In the genomic region with DNA sequence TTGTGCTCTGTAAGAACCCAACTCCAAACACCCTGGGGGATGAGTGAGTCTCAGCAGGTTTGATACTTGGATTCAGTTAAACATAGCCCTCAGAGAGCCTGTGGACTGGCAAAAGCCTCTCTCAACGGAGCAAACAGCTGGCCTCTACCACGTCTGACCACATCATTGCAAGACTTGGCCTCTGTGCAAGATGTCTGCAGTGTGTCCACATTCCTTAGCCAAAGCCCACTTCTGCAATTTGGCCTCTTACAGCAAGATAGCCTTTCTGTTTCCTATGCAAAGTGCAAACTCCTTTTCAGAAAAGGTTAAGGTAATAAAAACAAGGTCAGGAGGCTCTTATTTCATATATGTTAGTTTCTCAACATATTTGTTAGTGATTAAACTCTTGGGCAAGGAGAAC, we compare ENCODE assay signal across 15 cellular contexts. TPM values are rescaled to one million over a fixed set of nuclear protein-coding genes. Genes with fewer than 3 reads are reported as not detected.
DNase-seq lines count a peak whose midpoint lies in the region; ATAC-seq and TF ChIP-seq lines count a peak whose summit lies in the region.
"Had no signal": no experiment of that assay in that cellular context is flagged by ENCODE, and none has a peak within 500 bp of the region (broad histone marks: within the 10 kb centered on the region; RNA-seq: fewer than 3 reads in every experiment).

No MANE protein-coding gene starts in this region.

- no peak for ATAC-seq in foreskin keratinocyte
- no peak for ATAC-seq in GM19455 (IDR thresholded peaks at IDR 0.05; ENCODE audit: unreplicated experiment)
- ATAC-seq in GM18498 (IDR thresholded peaks at IDR 0.05; ENCODE audit: unreplicated experiment) = no peak
- ATAC-seq: T-cell had no signal

- CTCF ChIA-PET in activated CD4-positive, alpha-beta memory T cell treated with anti-CD3 and anti-CD28 coated beads for 36 hours (lab: Charles Lee) = no interaction called here

- H3K4me1 Mint-ChIP-seq in activated CD4-positive, alpha-beta memory T cell treated with anti-CD3 and anti-CD28 coated beads for 36 hours (ENCODE audit: low read depth) = no peaks in the 10 kb centered on the region
- H3K4me1 Mint-ChIP-seq: T-cell had no signal

- H3K4me1 ChIP-seq in foreskin keratinocyte = no peaks in the 10 kb centered on the region

- H3K4me3 ChIP-seq in fibroblast of the aortic adventitia (ENCODE audit: low read depth, low read length) = no peak overlapping the region
- H3K4me3 ChIP-seq: hepatocyte, thoracic aorta had no signal

- H3K27me3 Mint-ChIP-seq in activated CD4-positive, alpha-beta memory T cell treated with anti-CD3 and anti-CD28 coated beads for 36 hours = no peaks in the 10 kb centered on the region

- POLR2A ChIA-PET in activated CD4-positive, alpha-beta memory T cell treated with anti-CD3 and anti-CD28 coated beads for 36 hours (lab: Charles Lee) = no interaction called here

- H3K27ac ChIP-seq in foreskin keratinocyte = no peak overlapping the region
- H3K27ac ChIP-seq: hepatocyte, KMS-11 had no signal

- TF ChIP-seq CTCF in fibroblast of the aortic adventitia (IDR thresholded peaks at IDR 0.05; ENCODE audit: insufficient read depth, low read length) = no peak
- no peak for TF ChIP-seq CTCF in foreskin keratinocyte (conservative IDR thresholded peaks at IDR 0.05)

- no peaks in the 10 kb centered on the region for H3K27me3 ChIP-seq in foreskin keratinocyte
- H3K27me3 ChIP-seq: hepatocyte had no signal

- intact Hi-C loops in posterior vena cava (cut with DNase I) = no loop called here
- intact Hi-C loops in activated CD4-positive, alpha-beta memory T cell treated with anti-CD3 and anti-CD28 coated beads for 36 hours (cut with micrococcal nuclease) = no loop called here

- H3K9me3 Mint-ChIP-seq in activated CD4-positive, alpha-beta memory T cell treated with anti-CD3 and anti-CD28 coated beads for 36 hours = no peaks in the 10 kb centered on the region
- H3K9me3 Mint-ChIP-seq: T-cell had no signal

- no peak overlapping the region for H3K27ac Mint-ChIP-seq in activated CD4-positive, alpha-beta memory T cell treated with anti-CD3 and anti-CD28 coated beads for 36 hours
- H3K27ac Mint-ChIP-seq: T-cell had no signal

- H3K4me3 Mint-ChIP-seq in activated CD4-positive, alpha-beta memory T cell treated with anti-CD3 and anti-CD28 coated beads for 36 hours = no peak overlapping the region
- H3K4me3 Mint-ChIP-seq: T-cell had no signal

- peak; percentile 71 for DNase-seq in EL
- DNase-seq in SKM-1 treated with dmso at 0.1 percent for 144 hours (lab: John Stamatoyannopoulos, UW; ENCODE audit: unreplicated experiment) = peak; percentile 92
- peak; percentile 98 for DNase-seq in fibroblast of the aortic adventitia (ENCODE audit: low read depth)
- peak; percentile 74 for DNase-seq in posterior vena cava (ENCODE audit: low spot score)
- no peak for DNase-seq in foreskin keratinocyte
- DNase-seq in activated CD4-positive, alpha-beta memory T cell treated with anti-CD3 and anti-CD28 coated beads for 36 hours = no peak
- DNase-seq: caudate nucleus; NCI-H446; stimulated activated CD4-positive, alpha-beta T cell treated with anti-CD3 and anti-CD28 coated beads, Interleukin-4, amount 100 ng/mL, for 24 hours; T-cell had no signal

- H3K36me3 Mint-ChIP-seq in activated CD4-positive, alpha-beta memory T cell treated with anti-CD3 and anti-CD28 coated beads for 36 hours = no peaks in the 10 kb centered on the region
- H3K36me3 Mint-ChIP-seq: T-cell had no signal

RNA-seq across cellular contexts. Expression of gene FBN1, which starts 27.9 kb away (rescaled TPM):
- total RNA-seq in fibroblast of the aortic adventitia (ENCODE audit: low replicate concordance) (984 and 4,431 TPM in 2 replicates), posterior vena cava (100 to 1,000 TPM; 194 to 541 TPM), foreskin keratinocyte (4.0 and 4.5 TPM in 2 replicates)
- 1.2 and 1.3 TPM in 2 replicates for polyA plus RNA-seq in foreskin keratinocyte
- total RNA-seq in activated CD4-positive, alpha-beta memory T cell treated with anti-CD3 and anti-CD28 coated beads for 36 hours = under 1 TPM; 0.34 to 0.52 TPM

Comparison
In these comparisons a context has a peak if more than half of its experiments do, and no peak if none do; other contexts are left out.
1. DNase-seq: peak in EL (single experiment), SKM-1 treated with dmso at 0.1 percent for 144 hours (single experiment), fibroblast of the aortic adventitia (single experiment) and posterior vena cava (single experiment); none in foreskin keratinocyte (0 of 2) and activated CD4-positive, alpha-beta memory T cell treated with anti-CD3 and anti-CD28 coated beads for 36 hours (single experiment).
2. RNA of gene FBN1, which starts 27.9 kb away (total RNA-seq): 984 to 4,431 TPM in fibroblast of the aortic adventitia and 194 to 541 TPM in posterior vena cava; 4.0 to 4.5 TPM in foreskin keratinocyte and 0.34 to 0.52 TPM in activated CD4-positive, alpha-beta memory T cell treated with anti-CD3 and anti-CD28 coated beads for 36 hours; every median in the first group is over 10 times any median in the second.